Comparison of ENCODE assay signal across 15 cellular contexts in the genomic region with DNA sequence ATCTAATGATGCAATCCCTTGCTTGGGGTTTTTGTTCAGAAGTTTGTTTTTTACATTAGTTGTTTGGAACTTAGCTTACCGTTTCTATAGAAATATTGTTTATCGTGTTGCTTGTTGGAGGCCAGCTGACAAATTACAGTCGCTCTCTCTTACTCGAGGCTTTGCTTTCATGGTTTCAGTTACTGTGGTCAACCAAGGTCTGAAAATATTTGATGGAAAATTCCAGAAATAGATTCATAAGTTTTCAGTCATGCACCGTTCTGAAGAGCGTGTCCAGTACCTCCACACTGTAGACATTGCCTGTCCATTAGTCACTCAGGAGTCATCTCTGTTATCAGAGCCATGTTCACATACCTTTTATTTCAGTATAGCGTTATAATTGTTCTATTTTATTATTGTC. TPM values are rescaled to one million over a fixed set of nuclear protein-coding genes. Genes with fewer than 3 reads are reported as not detected.
DNase-seq lines count a peak whose midpoint lies in the region; ATAC-seq and TF ChIP-seq lines count a peak whose summit lies in the region.
"Had no signal": no experiment of that assay in that cellular context is flagged by ENCODE, and none has a peak within 500 bp of the region (broad histone marks: within the 10 kb centered on the region; RNA-seq: fewer than 3 reads in every experiment).

No MANE protein-coding gene starts in this region.

- no peaks in the 10 kb centered on the region for H3K27me3 ChIP-seq in GM23248 (replicated peaks; ENCODE audit: insufficient read depth)

- H3K27ac ChIP-seq in GM23248: peak overlapping the region; percentile 59
- H3K27ac ChIP-seq in RWPE1: no peak overlapping the region
- H3K27ac ChIP-seq: left ventricle myocardium inferior had no signal

- H3K4me3 ChIP-seq in AG04449 (ENCODE audit: low read depth, low read length) (no peak overlapping the region), GM23248 (no peak overlapping the region), fibroblast of villous mesenchyme (ENCODE audit: low read depth, low read length) (no peak overlapping the region)
- H3K4me3 ChIP-seq: left ventricle myocardium inferior had no signal

- in situ Hi-C loops in GM23248 (cut with MboI): no loop called here

- no peaks in the 10 kb centered on the region; the same call in 1 of the 2 replicates for H3K4me1 ChIP-seq in GM23248 (ENCODE audit: insufficient read depth)

- H3F3A ChIP-seq in GM23248 (ENCODE audit: insufficient read depth): peaks cover 20% of the 10 kb centered on the region; the same call in 1 of the 2 replicates

- POLR2A ChIA-PET in AG04449 (lab: Yijun Ruan, JAX) (no interaction called here), RWPE1 (lab: Yijun Ruan, JAX; ENCODE audit: low non-redundant PET) (no interaction called here)

- H3K9ac ChIP-seq in GM23248: no peak overlapping the region

- CTCF ChIA-PET in AG04449 (lab: Yijun Ruan, JAX): no interaction called here
- CTCF ChIA-PET in RWPE1 (lab: Yijun Ruan, JAX): no interaction called here

- DNase-seq in AG04449 (ENCODE audit: low read depth, low spot score) (peak; percentile 52), GM23248 (peak; percentile 43), RWPE1 (ENCODE audit: low spot score) (peak; percentile 44), fibroblast of villous mesenchyme (ENCODE audit: low read depth) (peak; percentile 42), NCI-H1930 (lab: John Stamatoyannopoulos, UW) (no peak), NCI-H526 treated with DMSO at 0.1 percent for 48 hours (lab: John Stamatoyannopoulos, UW) (no peak), omental fat pad (ENCODE audit: low spot score) (no peak), RKO (ENCODE audit: low spot score) (no peak)
- DNase-seq: activated CD8-positive, alpha-beta memory T cell treated with anti-CD3 and anti-CD28 coated beads, Interleukin-2, amount 50 U/mL, for 48 hours; anterior cingulate cortex; CD4-positive, alpha-beta T cell; left ventricle myocardium inferior; NCI-H187 treated with DMSO at 0.1 percent for 48 hours; RPMI8226 had no signal

- no peak for ATAC-seq in omental fat pad (ENCODE audit: low FRiP score)
- ATAC-seq: esophagus mucosa had no signal

- peaks cover 12% of the 10 kb centered on the region; the same call in 1 of the 2 replicates for H3K36me3 ChIP-seq in GM23248 (ENCODE audit: low read depth)

- no peak for TF ChIP-seq CTCF in AG04449 (IDR thresholded peaks at IDR 0.05; ENCODE audit: insufficient read depth, low read length, missing control alignments)
- no peak for TF ChIP-seq CTCF in RWPE1 (conservative IDR thresholded peaks at IDR 0.05; ENCODE audit: low read depth)
- TF ChIP-seq CTCF in fibroblast of villous mesenchyme (IDR thresholded peaks at IDR 0.05; ENCODE audit: insufficient read depth, low read depth, low read length): no peak
- no peak for TF ChIP-seq CTCF in omental fat pad (IDR thresholded peaks at IDR 0.05)

- no peaks in the 10 kb centered on the region for H3K9me2 ChIP-seq in GM23248 (ENCODE audit: insufficient read depth)

- 69 to 73% methylated on average over 7 of the region's 7 CpGs for WGBS in GM23248 (ENCODE audit: low coverage in 1 of 2, low lambda C conversion rate in 2 of 2, missing lambda C conversion rate in 2 of 2), 2 experiments

- no peaks in the 10 kb centered on the region for H3K9me3 ChIP-seq in GM23248 (ENCODE audit: low read depth)
- H3K9me3 ChIP-seq: left ventricle myocardium inferior had no signal

- H4K20me1 ChIP-seq in GM23248 (ENCODE audit: insufficient read depth): no peaks in the 10 kb centered on the region

- H3K4me2 ChIP-seq in GM23248 (ENCODE audit: unreplicated experiment): no peak overlapping the region

- no peak overlapping the region for H2AFZ ChIP-seq in GM23248

- H3K79me2 ChIP-seq in GM23248 (ENCODE audit: insufficient read depth): no peaks in the 10 kb centered on the region

RNA-seq across cellular contexts. Expression of gene DEK, which starts 47.9 kb away (rescaled TPM):
- total RNA-seq in GM23248 (2014; rRNA removed; shearing (Covaris generic)): 90.3 and 101 TPM in 2 replicates
- 108 and 116 TPM in 2 replicates for polyA plus RNA-seq in GM23248 (2016; fragmentation: Nextera tagmentation; extraction: Ambion mirVana)
- total RNA-seq in fibroblast of villous mesenchyme: 113 and 117 TPM in 2 replicates
- total RNA-seq in omental fat pad: 100 to 1,000 TPM in 2 of 4 donors, 10 to 100 TPM in 2; 68.1 to 106 (median 91.6) TPM

Comparison
In these comparisons a context has a peak if more than half of its experiments do, and no peak if none do; other contexts are left out.
1. DNase-seq: peak in AG04449 (single experiment), GM23248 (single experiment), RWPE1 (single experiment) and fibroblast of villous mesenchyme (single experiment); none in NCI-H1930 (0 of 2), NCI-H526 treated with DMSO at 0.1 percent for 48 hours (single experiment), omental fat pad (single experiment) and RKO (single experiment).